In genomic region chr17:42247734-42248133, GRCh38 we compare ENCODE assay signal across 1 cellular context.
TF ChIP-seq lines count a peak whose summit lies in the region.

No MANE protein-coding gene starts in this region.

TF ChIP-seq in SK-N-SH, 30 proteins besides CTCF, POLR2A, EP300 and RAD21 (continued from another document):
- TF ChIP-seq REST (IDR thresholded peaks at IDR 0.05; ENCODE audit: low read depth, low read length) = no peak
- TF ChIP-seq JUND (IDR thresholded peaks at IDR 0.05) = no peak
- TF ChIP-seq MXI1 (IDR thresholded peaks at IDR 0.05; ENCODE audit: low read depth, low read length) = no peak
TF ChIP-seq in SK-N-SH: peak in this region for 0.
